ENCODE assay signal across 27 cellular contexts in genomic region chr6:77535172-77535571, GRCh38.
"Had no signal": no experiment of that assay in that cellular context is flagged by ENCODE, and none has a peak within 500 bp of the region (broad histone marks: within the 10 kb centered on the region; RNA-seq: fewer than 3 reads in every experiment).

No MANE protein-coding gene starts in this region.

- H3K9me3 ChIP-seq: lower lobe of right lung, pancreas, prostate gland, testis, thyroid gland, transverse colon, upper lobe of left lung, vagina had no signal

- H3K4me1 ChIP-seq: left lung, lower lobe of right lung, pancreas, prostate gland, stomach, testis, thyroid gland, transverse colon, upper lobe of left lung, vagina had no signal

- DNase-seq: hippocampal formation; kidney glomerular epithelial cell; left cardiac atrium; left lung; lower lobe of right lung; mesendoderm; naive thymus-derived CD4-positive, alpha-beta T cell; pancreas; posterior cingulate gyrus; retina; right cardiac atrium; stimulated activated CD4-positive, alpha-beta T cell treated with anti-CD3 and anti-CD28 coated beads, Interleukin-12 subunit alpha, Interleukin-12 subunit beta, amount 100 ng/mL, for 4 hours; stimulated activated CD4-positive, alpha-beta T cell treated with anti-CD3 and anti-CD28 coated beads, Interleukin-15, amount 100 ng/mL, for 24 hours; stimulated activated CD4-positive, alpha-beta T cell treated with anti-CD3 and anti-CD28 coated beads, Interleukin-2, amount 100 ng/mL, for 24 hours; stimulated activated CD4-positive, alpha-beta T cell treated with anti-CD3 and anti-CD28 coated beads, Interleukin-4, amount 100 ng/mL, for 1 hour; stimulated activated naive B cell treated with anti-CD40 and anti-IgM and Interleukin-4, amounts not matched to agents 10 μg/mL and 1 μg/mL and 100 μg/mL, for 72 hours; stimulated activated naive CD8-positive, alpha-beta T cell treated with anti-CD3 and anti-CD28 coated beads, Interleukin-15, Interleukin-2, amounts not matched to agents 100 U/mL and 50 U/mL, for 24 hours; stomach; testis; thyroid gland; transverse colon; upper lobe of left lung had no signal

- H3K4me3 ChIP-seq: left lung, lower lobe of right lung, pancreas, prostate gland, skin epidermis, stomach, testis, thyroid gland, transverse colon, upper lobe of left lung, vagina had no signal

- H3K27me3 ChIP-seq: left lung, pancreas, stomach, testis, thyroid gland, transverse colon, upper lobe of left lung, vagina had no signal

- H3K27ac ChIP-seq: left lung, lower lobe of right lung, pancreas, prostate gland, skin epidermis, stomach, testis, thyroid gland, transverse colon, upper lobe of left lung, vagina had no signal

- ATAC-seq: left cardiac atrium; left lung; lower lobe of right lung; naive thymus-derived CD4-positive, alpha-beta T cell; natural killer cell treated with Interleukin-12 subunit alpha and Interleukin-12 subunit beta and Interleukin-15 and Interleukin-18, amount 100 ng/mL, for 72 hours; pancreas; right cardiac atrium; sciatic nerve; stimulated activated naive B cell treated with anti-CD40 and anti-IgM and Interleukin-4, amounts not matched to agents 10 μg/mL and 1 μg/mL and 100 μg/mL, for 72 hours; stimulated activated naive CD8-positive, alpha-beta T cell treated with anti-CD3 and anti-CD28 coated beads, Interleukin-15, Interleukin-2, amounts not matched to agents 100 U/mL and 50 U/mL, for 24 hours had no signal

- H3K36me3 ChIP-seq: left lung, lower lobe of right lung, pancreas, prostate gland, stomach, thyroid gland, transverse colon, upper lobe of left lung, vagina had no signal
